9 cellular contexts compared by ENCODE assay signal in the genomic region with DNA sequence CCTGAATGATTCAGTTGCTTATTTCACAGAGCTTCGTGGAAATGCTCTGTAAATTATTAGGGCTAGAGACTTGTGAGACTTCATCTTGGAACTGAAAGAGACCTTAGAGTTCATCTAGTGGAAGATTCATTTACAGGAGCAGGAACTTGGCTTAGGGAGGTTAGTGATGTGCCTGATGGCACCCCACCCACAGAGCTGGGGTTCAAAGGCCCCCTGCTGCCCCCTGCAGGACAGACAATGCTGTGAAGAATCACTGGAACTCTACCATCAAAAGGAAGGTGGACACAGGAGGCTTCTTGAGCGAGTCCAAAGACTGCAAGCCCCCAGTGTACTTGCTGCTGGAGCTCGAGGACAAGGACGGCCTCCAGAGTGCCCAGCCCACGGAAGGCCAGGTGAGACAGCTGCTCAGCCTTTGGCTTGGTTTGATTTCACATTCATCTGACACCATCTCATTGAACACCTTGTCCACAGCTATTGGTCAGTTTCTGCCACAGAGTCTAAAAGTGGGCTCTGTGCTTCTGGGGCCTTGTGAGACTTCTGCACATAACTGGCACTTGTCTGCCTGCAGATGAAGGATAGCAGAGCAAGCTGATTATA. TPM values are rescaled to one million over a fixed set of nuclear protein-coding genes. Genes with fewer than 3 reads are reported as not detected.
DNase-seq lines count a peak whose midpoint lies in the region; ATAC-seq and TF ChIP-seq lines count a peak whose summit lies in the region.
"Had no signal": no experiment of that assay in that cellular context is flagged by ENCODE, and none has a peak within 500 bp of the region (broad histone marks: within the 10 kb centered on the region; RNA-seq: fewer than 3 reads in every experiment).

No MANE protein-coding gene starts in this region.

- H3K4me3 Mint-ChIP-seq in activated naive CD8-positive, alpha-beta T cell treated with anti-CD3 and anti-CD28 coated beads for 36 hours = no peak overlapping the region
- H3K4me3 Mint-ChIP-seq in mesothelial cell of epicardium = no peak overlapping the region
- H3K4me3 Mint-ChIP-seq: activated naive CD4-positive, alpha-beta T cell treated with anti-CD3 and anti-CD28 coated beads, Interleukin-2, amount 50 U/mL, for 24 hours had no signal

- no peak for TF ChIP-seq CTCF in mesothelial cell of epicardium (IDR thresholded peaks at IDR 0.05; ENCODE audit: unreplicated experiment)

- peak; percentile 71 for ATAC-seq in HG03108 (IDR thresholded peaks at IDR 0.05; ENCODE audit: unreplicated experiment)
- ATAC-seq in SK-N-SH treated with all-trans-retinoic acid at 6 μM for 48 hours = peak; percentile 93
- no peak for ATAC-seq in HG03457 (IDR thresholded peaks at IDR 0.05; ENCODE audit: unreplicated experiment)

- no peak overlapping the region for H3K27ac Mint-ChIP-seq in activated naive CD8-positive, alpha-beta T cell treated with anti-CD3 and anti-CD28 coated beads for 36 hours
- no peak overlapping the region for H3K27ac Mint-ChIP-seq in mesothelial cell of epicardium
- H3K27ac Mint-ChIP-seq: activated naive CD4-positive, alpha-beta T cell treated with anti-CD3 and anti-CD28 coated beads, Interleukin-2, amount 50 U/mL, for 24 hours had no signal

- H3K36me3 Mint-ChIP-seq in activated naive CD8-positive, alpha-beta T cell treated with anti-CD3 and anti-CD28 coated beads for 36 hours = peaks cover 28% of the 10 kb centered on the region
- H3K36me3 Mint-ChIP-seq in mesothelial cell of epicardium = peaks cover 1% of the 10 kb centered on the region
- H3K36me3 Mint-ChIP-seq: activated naive CD4-positive, alpha-beta T cell treated with anti-CD3 and anti-CD28 coated beads, Interleukin-2, amount 50 U/mL, for 24 hours had no signal

- H3K9me3 Mint-ChIP-seq in activated naive CD8-positive, alpha-beta T cell treated with anti-CD3 and anti-CD28 coated beads for 36 hours = no peaks in the 10 kb centered on the region
- H3K9me3 Mint-ChIP-seq in mesothelial cell of epicardium = no peaks in the 10 kb centered on the region
- H3K9me3 Mint-ChIP-seq: activated naive CD4-positive, alpha-beta T cell treated with anti-CD3 and anti-CD28 coated beads, Interleukin-2, amount 50 U/mL, for 24 hours had no signal

- DNase-seq in ELF-1 (ENCODE audit: low read depth, low spot score) (peak; percentile 66), kidney tubule cell (ENCODE audit: low spot score) (peak; percentile 52), mesothelial cell of epicardium (ENCODE audit: low spot score in 2 of 2, unreplicated experiment in 2 of 2) (no peak)
- peak; percentile 50 for DNase-seq in activated naive CD8-positive, alpha-beta T cell treated with anti-CD3 and anti-CD28 coated beads for 36 hours
- peak; percentile 40 for DNase-seq in stimulated activated CD8-positive, alpha-beta memory T cell treated with anti-CD3 and anti-CD28 coated beads, Interleukin-7, amount 100 ng/mL, for 24 hours (ENCODE audit: low read depth)

- H3K27me3 Mint-ChIP-seq in activated naive CD8-positive, alpha-beta T cell treated with anti-CD3 and anti-CD28 coated beads for 36 hours = no peaks in the 10 kb centered on the region
- H3K27me3 Mint-ChIP-seq in mesothelial cell of epicardium (ENCODE audit: low read depth) = no peaks in the 10 kb centered on the region
- H3K27me3 Mint-ChIP-seq: activated naive CD4-positive, alpha-beta T cell treated with anti-CD3 and anti-CD28 coated beads, Interleukin-2, amount 50 U/mL, for 24 hours had no signal

- peaks cover 7% of the 10 kb centered on the region for H3K4me1 Mint-ChIP-seq in activated naive CD8-positive, alpha-beta T cell treated with anti-CD3 and anti-CD28 coated beads for 36 hours
- no peaks in the 10 kb centered on the region for H3K4me1 Mint-ChIP-seq in mesothelial cell of epicardium

TF ChIP-seq in SK-N-SH treated with all-trans-retinoic acid at 6 μM for 48 hours, 23 proteins besides CTCF, POLR2A, EP300 and RAD21:
- TF ChIP-seq ESRRG (CRISPR knock-in tag; IDR thresholded peaks at IDR 0.05) = no peak
- no peak for TF ChIP-seq ZC3H10 (CRISPR knock-in tag; IDR thresholded peaks at IDR 0.05)
- TF ChIP-seq ZFP3 (CRISPR knock-in tag; IDR thresholded peaks at IDR 0.05) = no peak
- TF ChIP-seq TCF4 (CRISPR knock-in tag; IDR thresholded peaks at IDR 0.05; ENCODE audit: borderline replicate concordance) = no peak
- TF ChIP-seq CSDC2 (CRISPR knock-in tag; IDR thresholded peaks at IDR 0.05) = no peak
- TF ChIP-seq ZNF565 (CRISPR knock-in tag; conservative IDR thresholded peaks at IDR 0.05; ENCODE audit: low read depth) = no peak

RNA-seq across cellular contexts. Expression of a gene that starts 25.1 kb away (rescaled TPM):
- total RNA-seq in activated naive CD8-positive, alpha-beta T cell treated with anti-CD3 and anti-CD28 coated beads for 36 hours = 100 to 1,000 TPM; 139 to 140 TPM
- 22.8 to 26.8 TPM (median 24.3 TPM) in 3 replicates for total RNA-seq in mesothelial cell of epicardium

RNA-seq across cellular contexts. Expression of a gene that starts 34.8 kb away (rescaled TPM):
- not detected for total RNA-seq in activated naive CD8-positive, alpha-beta T cell treated with anti-CD3 and anti-CD28 coated beads for 36 hours
- total RNA-seq in mesothelial cell of epicardium = not detected in 3 replicates

Comparison
In these comparisons a context has a peak if more than half of its experiments do, and no peak if none do; other contexts are left out.
1. DNase-seq: peak in ELF-1 (single experiment), activated naive CD8-positive, alpha-beta T cell treated with anti-CD3 and anti-CD28 coated beads for 36 hours (single experiment), kidney tubule cell (single experiment) and stimulated activated CD8-positive, alpha-beta memory T cell treated with anti-CD3 and anti-CD28 coated beads, Interleukin-7, amount 100 ng/mL, for 24 hours (single experiment); none in mesothelial cell of epicardium (0 of 2).